Comparison of ENCODE assay signal across 14 cellular contexts in genomic region chr9:132244582-132245455, GRCh38.
DNase-seq lines count a peak whose midpoint lies in the region; ATAC-seq and TF ChIP-seq lines count a peak whose summit lies in the region.
"Had no signal": no experiment of that assay in that cellular context is flagged by ENCODE, and none has a peak within 500 bp of the region (broad histone marks: within the 10 kb centered on the region; RNA-seq: fewer than 3 reads in every experiment).

No MANE protein-coding gene starts in this region.

- peaks cover 10% of the 10 kb centered on the region for H3K4me1 Mint-ChIP-seq in activated naive CD4-positive, alpha-beta T cell treated with anti-CD3 and anti-CD28 coated beads, Interleukin-2, amount 50 U/mL, for 24 hours
- peaks cover 27% of the 10 kb centered on the region for H3K4me1 Mint-ChIP-seq in WTC11

- H3K27ac Mint-ChIP-seq in activated naive CD4-positive, alpha-beta T cell treated with anti-CD3 and anti-CD28 coated beads, Interleukin-2, amount 50 U/mL, for 24 hours = no peak overlapping the region
- H3K27ac Mint-ChIP-seq in WTC11 = no peak overlapping the region

- H3K36me3 Mint-ChIP-seq in activated naive CD4-positive, alpha-beta T cell treated with anti-CD3 and anti-CD28 coated beads, Interleukin-2, amount 50 U/mL, for 24 hours = no peaks in the 10 kb centered on the region
- H3K36me3 Mint-ChIP-seq in WTC11 = no peaks in the 10 kb centered on the region

- H3K9me3 Mint-ChIP-seq in activated naive CD4-positive, alpha-beta T cell treated with anti-CD3 and anti-CD28 coated beads, Interleukin-2, amount 50 U/mL, for 24 hours = no peaks in the 10 kb centered on the region
- H3K9me3 Mint-ChIP-seq in WTC11 = no peaks in the 10 kb centered on the region

- CTCF ChIA-PET in WTC11 (lab: Charles Lee) = interaction anchor here (0.8 to 2.6 kb wide), 4 partner anchors 9 to 75 kb away, joined by 3 to 18 read pairs (median 6); no protein-coding TSS in a partner anchor

- H3K4me3 ChIP-seq in upper lobe of left lung = no peak overlapping the region
- H3K4me3 ChIP-seq in effector memory CD4-positive, alpha-beta T cell (ENCODE audit: insufficient read depth, low read depth, low read length, poor library complexity, severe bottlenecking) = no peak overlapping the region
- H3K4me3 ChIP-seq: psoas muscle had no signal

- TF ChIP-seq POLR2A in upper lobe of left lung (IDR thresholded peaks at IDR 0.05) = no peak

- 72 to 77% methylated on average over 6 to 19 of the region's 19 CpGs for WGBS in upper lobe of left lung, 2 donors

- no peak for DNase-seq in activated naive CD4-positive, alpha-beta T cell treated with Interleukin-2 at 50 U/mL for 16 hours
- DNase-seq in WTC11 (ENCODE audit: low spot score) (no peak), kidney tubule cell (ENCODE audit: low spot score) (peak; percentile 13), upper lobe of left lung (no peak), islet precursor cell (no peak)
- no peak for DNase-seq in effector memory CD4-positive, alpha-beta T cell
- DNase-seq: activated CD8-positive, alpha-beta memory T cell treated with anti-CD3 and anti-CD28 coated beads, Interleukin-2, amount 50 U/mL, for 4 hours; activated naive CD4-positive, alpha-beta T cell treated with anti-CD3 and anti-CD28 coated beads, Interleukin-2, amount 50 U/mL, for 16 hours; NCI-H2029 treated with DMSO at 0.1 percent for 48 hours; NCI-H526; T-helper 1 cell had no signal

- H3K27me3 ChIP-seq in upper lobe of left lung = no peaks in the 10 kb centered on the region
- H3K27me3 ChIP-seq in effector memory CD4-positive, alpha-beta T cell (replicated peaks; ENCODE audit: control insufficient read depth, insufficient read depth, low read length, poor library complexity, severe bottlenecking) = no peaks in the 10 kb centered on the region

- H3K27ac ChIP-seq in upper lobe of left lung = peak overlapping the region in 3 of 4 donors; percentile 28 to 49 (median 32)
- no peak overlapping the region for H3K27ac ChIP-seq in effector memory CD4-positive, alpha-beta T cell (ENCODE audit: insufficient read depth, low read length, poor library complexity, severe bottlenecking)
- H3K27ac ChIP-seq: psoas muscle had no signal

- ATAC-seq in WTC11 (no peak), upper lobe of left lung (ENCODE audit: low FRiP score in 2 of 2) (no peak), HG02763 (IDR thresholded peaks at IDR 0.05; ENCODE audit: unreplicated experiment) (no peak)
- ATAC-seq: psoas muscle had no signal

- H3K9me3 ChIP-seq in upper lobe of left lung = no peaks in the 10 kb centered on the region
- no peaks in the 10 kb centered on the region for H3K9me3 ChIP-seq in effector memory CD4-positive, alpha-beta T cell (ENCODE audit: control insufficient read depth, low read length)
- H3K9me3 ChIP-seq: psoas muscle had no signal

- no peak for TF ChIP-seq CTCF in WTC11 (IDR thresholded peaks at IDR 0.05)
- no peak for TF ChIP-seq CTCF in upper lobe of left lung (IDR thresholded peaks at IDR 0.05)

- H3K36me3 ChIP-seq in upper lobe of left lung = no peaks in the 10 kb centered on the region
- H3K36me3 ChIP-seq in effector memory CD4-positive, alpha-beta T cell (ENCODE audit: control insufficient read depth, insufficient read depth, low read length) = no peaks in the 10 kb centered on the region

- no peak for TF ChIP-seq EP300 in upper lobe of left lung (IDR thresholded peaks at IDR 0.05)

- H3K4me3 Mint-ChIP-seq in activated naive CD4-positive, alpha-beta T cell treated with anti-CD3 and anti-CD28 coated beads, Interleukin-2, amount 50 U/mL, for 24 hours = peak overlapping the region; percentile 33
- no peak overlapping the region for H3K4me3 Mint-ChIP-seq in WTC11

- no peaks in the 10 kb centered on the region for H3K27me3 Mint-ChIP-seq in activated naive CD4-positive, alpha-beta T cell treated with anti-CD3 and anti-CD28 coated beads, Interleukin-2, amount 50 U/mL, for 24 hours
- peaks cover 35% of the 10 kb centered on the region for H3K27me3 Mint-ChIP-seq in WTC11 (ENCODE audit: low read depth)

- peaks cover 16 to 22% (median 19%) of the 10 kb centered on the region in 4 donors for H3K4me1 ChIP-seq in upper lobe of left lung
- H3K4me1 ChIP-seq in effector memory CD4-positive, alpha-beta T cell (ENCODE audit: control insufficient read depth, insufficient read depth, low read length, poor library complexity, severe bottlenecking) = peaks cover 10% of the 10 kb centered on the region
- H3K4me1 ChIP-seq: psoas muscle had no signal

- POLR2A ChIA-PET in WTC11 (lab: Charles Lee) = no interaction called here

TF ChIP-seq in WTC11, 78 proteins besides CTCF, POLR2A, EP300 and RAD21:
- TF ChIP-seq ZSCAN18 (CRISPR knock-in tag; IDR thresholded peaks at IDR 0.05) = no peak
- TF ChIP-seq CDX4 (CRISPR knock-in tag; IDR thresholded peaks at IDR 0.05; ENCODE audit: borderline replicate concordance) = no peak
- TF ChIP-seq FOXJ3 (CRISPR knock-in tag; IDR thresholded peaks at IDR 0.05; ENCODE audit: borderline replicate concordance) = no peak
- TF ChIP-seq FOXP1 (CRISPR knock-in tag; IDR thresholded peaks at IDR 0.05; ENCODE audit: borderline replicate concordance) = peak; percentile 49; the same call in 1 of the 2 replicates
